8 cellular contexts compared by ENCODE assay signal in genomic region chr20:25065625-25066338, GRCh38. TPM values are rescaled to one million over a fixed set of nuclear protein-coding genes. Genes with fewer than 3 reads are reported as not detected.
A peak's percentile ranks its signal among the peaks of the same experiment; 100 is the strongest.
DNase-seq lines count a peak whose midpoint lies in the region; ATAC-seq and TF ChIP-seq lines count a peak whose summit lies in the region.

No MANE protein-coding gene starts in this region.

- H2AK9ac ChIP-seq in IMR-90 (replicated peaks; ENCODE audit: low read depth, low read length, poor library complexity), result no peak overlapping the region

- no peaks in the 10 kb centered on the region for H3K36me3 ChIP-seq in IMR-90 (ENCODE audit: control insufficient read depth, insufficient read depth, low read length)
- H3K36me3 ChIP-seq in spleen, result no peaks in the 10 kb centered on the region

- H3K9me3 ChIP-seq in IMR-90 (ENCODE audit: control insufficient read depth, insufficient read depth, low read length), result no peaks in the 10 kb centered on the region
- no peaks in the 10 kb centered on the region for H3K9me3 ChIP-seq in spleen

- no peak overlapping the region for H2BK120ac ChIP-seq in IMR-90 (ENCODE audit: low read depth, low read length)

- no peak overlapping the region for H3K4ac ChIP-seq in IMR-90 (ENCODE audit: low read depth, low read length)

- intact Hi-C loops in IMR-90 (cut with micrococcal nuclease) (loop anchor here (1.0 to 5.0 kb wide), 3 partner anchors 70 to 182 kb away; partner anchors contain the start of gene PYGB), spleen (cut with DNase I; ENCODE audit: low total_unique reads) (loop anchor here (2.0 kb wide), 1 partner anchor 71 kb away; no protein-coding TSS in a partner anchor)

- CTCF ChIA-PET in IMR-90 (lab: Yijun Ruan, JAX), result interaction anchor here (0.6 to 2.8 kb wide), 3 partner anchors 63 to 71 kb away, joined by 3 to 28 read pairs (median 3); no protein-coding TSS in a partner anchor

- TF ChIP-seq CTCF in IMR-90 (conservative IDR thresholded peaks at IDR 0.05; ENCODE audit: low read depth, low read length) (peak; percentile 72), astrocyte of the spinal cord (IDR thresholded peaks at IDR 0.05; ENCODE audit: low read depth, low read length) (peak; percentile 77), spleen (IDR thresholded peaks at IDR 0.05 in 8 of 11, conservative IDR thresholded peaks at IDR 0.05 in 3 of 11) (peak; percentile 70 to 91 (median 83))

- H3K4me1 ChIP-seq in IMR-90 (ENCODE audit: control insufficient read depth, insufficient read depth, low read length), result no peaks in the 10 kb centered on the region
- peaks cover 0 to 15% (median 8%) of the 10 kb centered on the region in 6 donors for H3K4me1 ChIP-seq in spleen

- H2AK5ac ChIP-seq in IMR-90 (ENCODE audit: low read depth, low read length), result no peak overlapping the region

- ATAC-seq in GM19025 (IDR thresholded peaks at IDR 0.05; ENCODE audit: low read depth, unreplicated experiment) (peak; percentile 73), IMR-90 (ENCODE audit: low read depth) (peak; percentile 70)

- POLR2A ChIA-PET in IMR-90 (lab: Charles Lee; ENCODE audit: unreplicated experiment), result no interaction called here

- no peaks in the 10 kb centered on the region for H3K79me1 ChIP-seq in IMR-90 (ENCODE audit: low read depth in 1 of 2, low read length in 2 of 2)

- H3K4me3 ChIP-seq in IMR-90 (ENCODE audit: insufficient read depth, low read depth, low read length) (no peak overlapping the region), astrocyte of the spinal cord (ENCODE audit: low read depth, low read length) (no peak overlapping the region), spleen (peak overlapping the region in 1 of 8 donors; percentile 5)

- H3K9me1 ChIP-seq in IMR-90 (ENCODE audit: insufficient read depth, low read length), result peaks cover 9% of the 10 kb centered on the region

- no peak overlapping the region for H3K56ac ChIP-seq in IMR-90 (ENCODE audit: extremely low read depth, insufficient read depth, low read length)

- dilution Hi-C loops in IMR-90 (cut with HindIII; ENCODE audit: low sequenced_read_pairs, unreplicated experiment), result no loop called here

- H3K9ac ChIP-seq in IMR-90 (ENCODE audit: low read depth, low read length), result no peak overlapping the region

- BruUV-seq in IMR-90 (replicated peaks; lab: Mats Ljungman, UMichigan), result no TSS peak

- no peak overlapping the region for H4K91ac ChIP-seq in IMR-90 (ENCODE audit: insufficient read depth, low read depth, low read length)

- H2BK20ac ChIP-seq in IMR-90 (ENCODE audit: low read depth, low read length), result no peak overlapping the region

- no peak overlapping the region for H2BK15ac ChIP-seq in IMR-90 (ENCODE audit: low read depth, low read length)

- H3K27me3 ChIP-seq in IMR-90 (ENCODE audit: control insufficient read depth, insufficient read depth, low read length) (peaks cover 60% of the 10 kb centered on the region), spleen (replicated peaks in 1 of 7) (peaks cover 0 to 35% (median 3%) of the 10 kb centered on the region in 7 donors)

- H4K5ac ChIP-seq in IMR-90 (ENCODE audit: low read depth, low read length), result no peak overlapping the region

- H2BK5ac ChIP-seq in IMR-90 (ENCODE audit: low read depth, low read length, poor library complexity, severe bottlenecking), result no peak overlapping the region

- in situ Hi-C loops in IMR-90 (cut with MboI; ENCODE audit: low sequenced_read_pairs) (loop anchor here (10.0 kb wide), 1 partner anchor 189 kb away; no protein-coding TSS in a partner anchor), astrocyte of the spinal cord (cut with HindIII; ENCODE audit: low sequenced_read_pairs) (no loop called here)

- H4K20me1 ChIP-seq in IMR-90 (ENCODE audit: insufficient read depth, low read length), result no peaks in the 10 kb centered on the region

- no peak overlapping the region for H3K23ac ChIP-seq in IMR-90 (ENCODE audit: low read depth, low read length)

- TF ChIP-seq RAD21 in IMR-90 (IDR thresholded peaks at IDR 0.05; ENCODE audit: low read length), result peak; percentile 77

- H3K27ac ChIP-seq in IMR-90 (ENCODE audit: insufficient read depth, low read length) (no peak overlapping the region), spleen (no peak overlapping the region)

- no peak overlapping the region for H3K4me2 ChIP-seq in IMR-90 (ENCODE audit: low read depth, low read length)

- TF ChIP-seq POLR2A in IMR-90 (IDR thresholded peaks at IDR 0.05; ENCODE audit: low read depth, low read length) (no peak), spleen (IDR thresholded peaks at IDR 0.05) (no peak)

- no peak overlapping the region for H3K14ac ChIP-seq in IMR-90 (replicated peaks; ENCODE audit: low read depth, low read length)

- no peak overlapping the region for H4K8ac ChIP-seq in IMR-90 (ENCODE audit: low read depth in 2 of 2, low read length in 2 of 2)

- DNase-seq in CD1c-positive myeloid dendritic cell (ENCODE audit: extremely low spot score) (peak; percentile 82), IMR-90 (peak; percentile 52), SW480 (ENCODE audit: low spot score) (peak; percentile 79), astrocyte of the spinal cord (ENCODE audit: low read depth, low spot score) (peak; percentile 59), hypothalamus (lab: John Stamatoyannopoulos, UW) (peak in 30 of 51 donors; percentile 17 to 84 (median 52)), spleen (peak; percentile 82), HPDE6-E6E7 (ENCODE audit: extremely low spot score) (no peak)

- 20% methylated on average over 2 of the region's 9 CpGs; no CpG with 5 or more reads in 1 of the 2 experiments for WGBS in IMR-90 (ENCODE audit: extremely low coverage in 2 of 2, insufficient read length in 1 of 2), 2 experiments
- 31 to 35% (median 33%) methylated on average over 9 of the region's 9 CpGs for WGBS in spleen, 5 donors

- H2AFZ ChIP-seq in IMR-90 (replicated peaks; ENCODE audit: low read length, poor library complexity), result no peak overlapping the region

- H3K18ac ChIP-seq in IMR-90 (ENCODE audit: low read depth, low read length), result no peak overlapping the region

TF ChIP-seq in IMR-90, 13 proteins besides CTCF, POLR2A, EP300 and RAD21:
- TF ChIP-seq MAFK (IDR thresholded peaks at IDR 0.05; ENCODE audit: low read depth, low read length) (no peak), SMC3 (IDR thresholded peaks at IDR 0.05; ENCODE audit: low read depth, low read length) (peak; percentile 75)

RNA-seq across cellular contexts. Expression of gene ACSS1, which starts 7.8 kb away (rescaled TPM):
- total RNA-seq in IMR-90 (2012; rRNA removed), result 0.56 and 0.72 TPM in 2 replicates
- polyA plus RNA-seq in IMR-90 (2012; rRNA removed), result 1.0 and 1.2 TPM in 2 replicates
- polyA plus RNA-seq in IMR-90 (2012; cell fraction: cytosol; rRNA removed), result 0.81 and 1.0 TPM in 2 replicates
- polyA plus RNA-seq in IMR-90 (2012; cell fraction: nucleus; rRNA removed; ENCODE audit: low replicate concordance), result 3.1 and 4.1 TPM in 2 replicates
- total RNA-seq in spleen, result 10 to 100 TPM; 34.0 to 50.8 (median 41.3) TPM
- polyA plus RNA-seq in spleen, result 10 to 100 TPM; 20.3 to 26.8 (median 26.3) TPM

RNA-seq across cellular contexts. Expression of gene VSX1, which starts 16.2 kb away (rescaled TPM):
- total RNA-seq in IMR-90 (2012; rRNA removed) (not detected in 2 replicates), spleen (not detected)
- polyA plus RNA-seq in IMR-90 (2012; rRNA removed) (not detected in 2 replicates), spleen (not detected)
- polyA plus RNA-seq in IMR-90 (2012; cell fraction: cytosol; rRNA removed), result not detected in 2 replicates
- polyA plus RNA-seq in IMR-90 (2012; cell fraction: nucleus; rRNA removed; ENCODE audit: low replicate concordance), result not detected in 2 replicates

Comparison
In these comparisons a context has a peak if more than half of its experiments do, and no peak if none do; other contexts are left out.
1. RNA of gene ACSS1, which starts 7.8 kb away (total RNA-seq): 34.0 to 50.8 TPM in spleen; 0.56 to 0.72 TPM in IMR-90; every median in the first group is over 10 times any median in the second.
2. Peak in every context shown above with its lines, with median percentiles within 50 percentile points of each other: CTCF ChIP-seq.